In the genomic region with DNA sequence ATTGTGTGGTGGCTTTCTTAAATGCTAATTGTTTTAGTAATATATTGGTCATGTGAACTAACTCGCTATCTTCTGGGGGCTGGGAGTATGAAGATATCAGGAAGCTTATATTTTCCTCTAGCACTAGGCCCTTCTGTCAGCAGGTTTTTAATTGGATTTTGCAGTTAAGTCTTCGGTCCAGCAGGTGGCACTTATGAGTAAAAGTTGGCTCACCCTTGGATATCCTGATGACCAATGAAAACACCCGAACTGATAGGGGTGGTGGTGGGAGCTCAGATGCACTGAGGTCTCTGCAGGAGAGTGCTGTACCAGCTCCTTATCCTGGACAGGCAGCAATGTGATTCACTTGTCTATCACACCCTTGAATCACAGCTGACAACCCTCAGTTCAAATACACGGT, we compare ENCODE assay signal across 12 cellular contexts.
DNase-seq lines count a peak whose midpoint lies in the region; ATAC-seq, FAIRE-seq and TF ChIP-seq lines count a peak whose summit lies in the region.
"Had no signal": no experiment of that assay in that cellular context is flagged by ENCODE, and none has a peak within 500 bp of the region (broad histone marks: within the 10 kb centered on the region; RNA-seq: fewer than 3 reads in every experiment).

No MANE protein-coding gene starts in this region.

- no peak overlapping the region for H3K4me3 ChIP-seq in Jurkat, Clone E6-1 (ENCODE audit: low read length)
- H3K4me3 ChIP-seq in astrocyte of the spinal cord (ENCODE audit: low read depth, low read length), result no peak overlapping the region
- H3K4me3 ChIP-seq: SK-N-MC, uterus had no signal

- no peak overlapping the region for H3K4me3 Mint-ChIP-seq in progenitor cell of endocrine pancreas (ENCODE audit: low read depth)
- H3K4me3 Mint-ChIP-seq: B cell had no signal

- in situ Hi-C loops in astrocyte of the spinal cord (cut with HindIII; ENCODE audit: low sequenced_read_pairs), result no loop called here

- no peak overlapping the region for H3K27ac Mint-ChIP-seq in progenitor cell of endocrine pancreas
- H3K27ac Mint-ChIP-seq: B cell had no signal

- no peak for FAIRE-seq in frontal cortex (lab: Jason Lieb, UNC)

- H3K36me3 Mint-ChIP-seq in progenitor cell of endocrine pancreas (ENCODE audit: insufficient read depth), result no peaks in the 10 kb centered on the region

- no peaks in the 10 kb centered on the region for H3K27me3 Mint-ChIP-seq in progenitor cell of endocrine pancreas
- H3K27me3 Mint-ChIP-seq: B cell had no signal

- peak; percentile 1 to 15 for DNase-seq in NCI-H2081 (lab: John Stamatoyannopoulos, UW)
- no peak for DNase-seq in NCI-H2081 treated with DMSO at 0.1 percent for 48 hours (lab: John Stamatoyannopoulos, UW)
- DNase-seq in Jurkat, Clone E6-1 (ENCODE audit: low read depth, low spot score), result peak; percentile 14
- no peak for DNase-seq in astrocyte of the spinal cord (ENCODE audit: low read depth, low spot score)
- DNase-seq in progenitor cell of endocrine pancreas (ENCODE audit: low spot score, unreplicated experiment), result no peak
- DNase-seq in frontal cortex (ENCODE audit: low spot score in 2 of 2), result no peak
- no peak for DNase-seq in cerebellum (ENCODE audit: low spot score)
- DNase-seq: stimulated activated CD4-positive, alpha-beta T cell treated with anti-CD3 and anti-CD28 coated beads, Interleukin-4, amount 100 ng/mL, for 1 hour; uterus had no signal

- no peaks in the 10 kb centered on the region for H3K9me3 Mint-ChIP-seq in progenitor cell of endocrine pancreas (ENCODE audit: low read depth)

- TF ChIP-seq CTCF in astrocyte of the spinal cord (IDR thresholded peaks at IDR 0.05; ENCODE audit: low read depth, low read length), result peak; percentile 17
- TF ChIP-seq CTCF in progenitor cell of endocrine pancreas (IDR thresholded peaks at IDR 0.05; ENCODE audit: unreplicated experiment), result peak; percentile 46

- no peaks in the 10 kb centered on the region for H3K4me1 Mint-ChIP-seq in progenitor cell of endocrine pancreas (ENCODE audit: low read depth)
- H3K4me1 Mint-ChIP-seq: B cell had no signal

- no peak for ATAC-seq in GM21529 (IDR thresholded peaks at IDR 0.05; ENCODE audit: unreplicated experiment)

Comparison
In these comparisons a context has a peak if more than half of its experiments do, and no peak if none do; other contexts are left out.
1. DNase-seq: peak in NCI-H2081 (2 of 2) and Jurkat, Clone E6-1 (single experiment); none in NCI-H2081 treated with DMSO at 0.1 percent for 48 hours (single experiment), astrocyte of the spinal cord (single experiment), progenitor cell of endocrine pancreas (single experiment), frontal cortex (0 of 2) and cerebellum (single experiment).